Comparison of ENCODE assay signal across 10 cellular contexts in genomic region chr6:7236312-7237209, GRCh38.
DNase-seq lines count a peak whose midpoint lies in the region; ATAC-seq, FAIRE-seq and TF ChIP-seq lines count a peak whose summit lies in the region.
"Had no signal": no experiment of that assay in that cellular context is flagged by ENCODE, and none has a peak within 500 bp of the region (broad histone marks: within the 10 kb centered on the region; RNA-seq: fewer than 3 reads in every experiment).

No MANE protein-coding gene starts in this region.

- H3K4me3 Mint-ChIP-seq in WTC11 (no peak overlapping the region), progenitor cell of endocrine pancreas (ENCODE audit: low read depth) (peak overlapping the region; percentile 21)

- no peak for FAIRE-seq in H54 (lab: Jason Lieb, UNC)

- H3K27ac Mint-ChIP-seq in WTC11 (peak overlapping the region; percentile 78; the same call in 1 of the 2 replicates), progenitor cell of endocrine pancreas (peak overlapping the region; percentile 7)

- peak; percentile 57 for ATAC-seq in GM18861 (IDR thresholded peaks at IDR 0.05; ENCODE audit: unreplicated experiment)
- peak; percentile 70 for ATAC-seq in HG02798 (IDR thresholded peaks at IDR 0.05; ENCODE audit: poor library complexity, unreplicated experiment)
- ATAC-seq in WTC11, result no peak
- ATAC-seq: Panc1 had no signal

- H3K4me1 Mint-ChIP-seq in WTC11 (peaks cover 20% of the 10 kb centered on the region), progenitor cell of endocrine pancreas (ENCODE audit: low read depth) (peaks cover 44% of the 10 kb centered on the region)

- POLR2A ChIA-PET in WTC11 (lab: Charles Lee), result no interaction called here

- peaks cover 66% of the 10 kb centered on the region for H3K36me3 ChIP-seq in WERI-Rb-1
- H3K36me3 ChIP-seq in sigmoid colon, result peaks cover 0 to 55% (median 20%) of the 10 kb centered on the region in 4 donors

- TF ChIP-seq CTCF in WTC11 (IDR thresholded peaks at IDR 0.05) (no peak), progenitor cell of endocrine pancreas (IDR thresholded peaks at IDR 0.05; ENCODE audit: unreplicated experiment) (no peak), WERI-Rb-1 (IDR thresholded peaks at IDR 0.05; ENCODE audit: low read depth, low read length) (no peak), sigmoid colon (IDR thresholded peaks at IDR 0.05) (no peak)

- 39 to 67% methylated on average over 8 of the region's 8 CpGs for WGBS in sigmoid colon, 2 donors

- H3K4me3 ChIP-seq in WERI-Rb-1 (ENCODE audit: low read depth, low read length) (no peak overlapping the region), sigmoid colon (no peak overlapping the region)

- intact Hi-C loops in sigmoid colon (cut with DNase I), result loop anchor here (10.0 kb wide), 1 partner anchor 322 kb away; no protein-coding TSS in a partner anchor

- no peaks in the 10 kb centered on the region for H3K27me3 ChIP-seq in WERI-Rb-1 (ENCODE audit: insufficient read depth, low read depth, severe bottlenecking)
- H3K27me3 ChIP-seq in sigmoid colon, result no peaks in the 10 kb centered on the region

- DNase-seq in WTC11 (ENCODE audit: low spot score) (no peak), progenitor cell of endocrine pancreas (ENCODE audit: low spot score, unreplicated experiment) (no peak), WERI-Rb-1 (no peak), ACHN (no peak), sigmoid colon (no peak), H54 (ENCODE audit: insufficient read length, low spot score) (no peak)
- DNase-seq: naive B cell had no signal

- CTCF ChIA-PET in WTC11 (lab: Charles Lee), result interaction anchor here (1.1 to 3.1 kb wide), 3 partner anchors 9 to 513 kb away, joined by 3 to 9 read pairs (median 5); no protein-coding TSS in a partner anchor

- no peaks in the 10 kb centered on the region for H3K27me3 Mint-ChIP-seq in WTC11 (ENCODE audit: low read depth)
- H3K27me3 Mint-ChIP-seq in progenitor cell of endocrine pancreas, result no peaks in the 10 kb centered on the region
- H3K27me3 Mint-ChIP-seq: naive B cell had no signal

- H3K9me3 ChIP-seq in WERI-Rb-1 (ENCODE audit: severe bottlenecking) (no peaks in the 10 kb centered on the region), sigmoid colon (no peaks in the 10 kb centered on the region)

- H3K9me3 Mint-ChIP-seq in WTC11 (no peaks in the 10 kb centered on the region), progenitor cell of endocrine pancreas (ENCODE audit: low read depth) (no peaks in the 10 kb centered on the region)
- H3K9me3 Mint-ChIP-seq: naive B cell had no signal

- peaks cover 18% of the 10 kb centered on the region for H3K36me3 Mint-ChIP-seq in WTC11
- H3K36me3 Mint-ChIP-seq in progenitor cell of endocrine pancreas (ENCODE audit: insufficient read depth), result peaks cover 22% of the 10 kb centered on the region

- no peak for TF ChIP-seq EP300 in sigmoid colon (IDR thresholded peaks at IDR 0.05)

- no peak overlapping the region for H3K27ac ChIP-seq in WERI-Rb-1
- peak overlapping the region in 1 of 4 donors; percentile 38 for H3K27ac ChIP-seq in sigmoid colon

- in situ Hi-C loops in ACHN (cut with HindIII; ENCODE audit: low pct_ligation_motif_present, low pct_unique_long_range_greater_than_20kb, low sequenced_read_pairs), result no loop called here

- H3K4me1 ChIP-seq in sigmoid colon, result peaks cover 0 to 9% (median 6%) of the 10 kb centered on the region in 4 donors

- TF ChIP-seq POLR2A in sigmoid colon (IDR thresholded peaks at IDR 0.05) (no peak), H54 (IDR thresholded peaks at IDR 0.05; ENCODE audit: low read depth, low read length) (no peak)

TF ChIP-seq in WTC11, 78 proteins besides CTCF, POLR2A, EP300 and RAD21:
- TF ChIP-seq IRF2 (CRISPR knock-in tag; IDR thresholded peaks at IDR 0.05; ENCODE audit: borderline replicate concordance, low read depth) (no peak), USF1 (CRISPR knock-in tag; IDR thresholded peaks at IDR 0.05) (no peak), GTF2I (CRISPR knock-in tag; conservative IDR thresholded peaks at IDR 0.05) (no peak), CBFB (CRISPR knock-in tag; IDR thresholded peaks at IDR 0.05; ENCODE audit: low read depth) (no peak), ZNF281 (CRISPR knock-in tag; IDR thresholded peaks at IDR 0.05) (no peak), ESRRA (CRISPR knock-in tag; IDR thresholded peaks at IDR 0.05; ENCODE audit: borderline replicate concordance) (no peak), ZBTB21 (CRISPR knock-in tag; IDR thresholded peaks at IDR 0.05; ENCODE audit: borderline replicate concordance) (no peak), ZNF423 (CRISPR knock-in tag; IDR thresholded peaks at IDR 0.05) (no peak), CREB1 (CRISPR knock-in tag; IDR thresholded peaks at IDR 0.05) (no peak), SMAD4 (CRISPR knock-in tag; IDR thresholded peaks at IDR 0.05) (no peak), ATF2 (CRISPR knock-in tag; IDR thresholded peaks at IDR 0.05; ENCODE audit: borderline replicate concordance, low read depth) (no peak)
